Comparison of ENCODE assay signal across 18 cellular contexts in the genomic region with DNA sequence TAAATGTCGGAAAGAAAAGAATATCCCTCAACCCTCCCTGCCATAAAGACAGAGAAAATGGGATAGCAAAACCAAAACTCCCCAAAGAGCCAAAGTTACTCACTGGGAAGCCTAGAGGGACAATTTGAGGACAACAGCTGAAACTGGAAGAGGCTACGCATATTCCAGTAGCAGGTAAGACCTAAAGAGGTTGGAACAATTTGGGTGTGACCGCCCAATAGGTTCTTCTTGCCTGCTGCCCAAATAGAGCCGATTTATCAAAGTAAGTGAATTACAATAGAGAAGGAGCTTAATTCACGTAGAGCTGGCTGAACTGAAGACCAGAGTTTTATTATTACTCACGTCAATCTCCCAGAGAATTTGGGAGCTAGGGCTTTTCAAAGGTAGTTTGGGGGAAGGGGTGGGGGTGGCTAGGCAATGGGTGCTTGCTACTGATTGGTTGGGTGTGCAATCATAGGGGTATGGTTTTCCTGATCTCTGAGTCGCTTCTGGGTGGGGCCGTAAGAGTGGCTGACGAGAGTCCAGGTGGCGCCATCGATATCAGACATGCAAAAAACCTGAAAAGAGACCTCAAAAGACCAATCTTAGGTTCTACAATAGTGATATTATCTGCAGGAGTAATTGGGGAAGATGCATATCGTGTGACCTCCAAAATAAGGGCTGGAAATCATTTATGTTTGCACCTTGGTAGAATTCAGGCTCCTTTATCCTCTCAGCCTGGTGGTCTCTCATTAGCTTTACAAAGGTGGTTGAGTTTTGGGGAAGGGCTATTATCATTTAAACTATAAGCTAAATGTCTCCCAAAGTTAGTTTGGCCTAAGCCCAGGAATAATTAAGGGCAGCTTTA. TPM values are rescaled to one million over a fixed set of nuclear protein-coding genes. Genes with fewer than 3 reads are reported as not detected.
A peak's percentile ranks its signal among the peaks of the same experiment; 100 is the strongest.
DNase-seq lines count a peak whose midpoint lies in the region; ATAC-seq and TF ChIP-seq lines count a peak whose summit lies in the region.
"Had no signal": no experiment of that assay in that cellular context is flagged by ENCODE, and none has a peak within 500 bp of the region (broad histone marks: within the 10 kb centered on the region; RNA-seq: fewer than 3 reads in every experiment).

No MANE protein-coding gene starts in this region.

- no peak for TF ChIP-seq CTCF in CD8-positive, alpha-beta T cell (IDR thresholded peaks at IDR 0.05)
- no peak for TF ChIP-seq CTCF in PC-3 (conservative IDR thresholded peaks at IDR 0.05; ENCODE audit: low read depth, low read length)

- no peaks in the 10 kb centered on the region for H4K20me1 ChIP-seq in GM23248 (ENCODE audit: insufficient read depth)
- no peaks in the 10 kb centered on the region for H4K20me1 ChIP-seq in PC-3 (ENCODE audit: low read length)

- POLR2A ChIA-PET in CD8-positive, alpha-beta T cell (lab: Charles Lee): interaction anchor here (1.2 kb wide), 1 partner anchor 212 kb away, joined by 3 read pairs; no protein-coding TSS in a partner anchor
- POLR2A ChIA-PET in PC-3 (lab: Charles Lee; ENCODE audit: unreplicated experiment): no interaction called here

- intact Hi-C loops in CD8-positive, alpha-beta T cell (cut with DNase I, micrococcal nuclease): loop anchor here (1.0 to 10.0 kb wide), 5 partner anchors 128 to 683 kb away; no protein-coding TSS in a partner anchor
- intact Hi-C loops in PC-3 (cut with micrococcal nuclease): loop anchor here (1.0 to 5.0 kb wide), 3 partner anchors 159 to 518 kb away; no protein-coding TSS in a partner anchor

- no peaks in the 10 kb centered on the region for H3K9me3 Mint-ChIP-seq in CD8-positive, alpha-beta T cell
- H3K9me3 Mint-ChIP-seq: activated T-cell treated with anti-CD3 and anti-CD28 coated beads, Interleukin-2, amount 50 U/mL, for 24 hours had no signal

- H3K27ac ChIP-seq in CD8-positive, alpha-beta T cell (ENCODE audit: low read depth, low read length): no peak overlapping the region
- H3K27ac ChIP-seq in GM23248 (no peak overlapping the region), PC-3 (ENCODE audit: low read length) (no peak overlapping the region)
- H3K27ac ChIP-seq: colonic mucosa, pancreas had no signal

- no peaks in the 10 kb centered on the region for H3K36me3 Mint-ChIP-seq in CD8-positive, alpha-beta T cell

- in situ Hi-C loops in GM23248 (cut with MboI): loop anchor here (25.0 kb wide), 1 partner anchor 208 kb away; no protein-coding TSS in a partner anchor

- H3K9ac ChIP-seq in GM23248 (no peak overlapping the region), PC-3 (ENCODE audit: low read length) (no peak overlapping the region), iPS-15b (ENCODE audit: low read depth, low read length) (no peak overlapping the region)

- no peaks in the 10 kb centered on the region for H3K27me3 Mint-ChIP-seq in CD8-positive, alpha-beta T cell (ENCODE audit: low read depth)

- H3K79me2 ChIP-seq in GM23248 (ENCODE audit: insufficient read depth): no peaks in the 10 kb centered on the region
- no peaks in the 10 kb centered on the region for H3K79me2 ChIP-seq in PC-3 (ENCODE audit: low read length)

- WGBS in GM23248 (ENCODE audit: low coverage in 1 of 2, low lambda C conversion rate in 2 of 2, missing lambda C conversion rate in 2 of 2), 2 experiments: 46 to 56% methylated on average over 11 to 12 of the region's 12 CpGs

- H3K4me3 Mint-ChIP-seq in CD8-positive, alpha-beta T cell: peak overlapping the region; percentile 62
- H3K4me3 Mint-ChIP-seq: activated T-cell treated with anti-CD3 and anti-CD28 coated beads, Interleukin-2, amount 50 U/mL, for 24 hours had no signal

- H3K4me1 Mint-ChIP-seq in CD8-positive, alpha-beta T cell (ENCODE audit: low read depth): peaks cover 6% of the 10 kb centered on the region

- peak overlapping the region; percentile 73 for H3K27ac Mint-ChIP-seq in CD8-positive, alpha-beta T cell
- H3K27ac Mint-ChIP-seq: activated T-cell treated with anti-CD3 and anti-CD28 coated beads, Interleukin-2, amount 50 U/mL, for 24 hours had no signal

- no peaks in the 10 kb centered on the region for H3K9me2 ChIP-seq in GM23248 (ENCODE audit: insufficient read depth)
- no peaks in the 10 kb centered on the region for H3K9me2 ChIP-seq in PC-3 (replicated peaks; ENCODE audit: low read length)

- no peaks in the 10 kb centered on the region for H3K27me3 ChIP-seq in CD8-positive, alpha-beta T cell (ENCODE audit: insufficient read depth, low read length)
- no peaks in the 10 kb centered on the region for H3K27me3 ChIP-seq in GM23248 (replicated peaks; ENCODE audit: insufficient read depth)
- peaks cover 4% of the 10 kb centered on the region; the same call in 1 of the 2 replicates for H3K27me3 ChIP-seq in PC-3 (ENCODE audit: low read length)
- no peaks in the 10 kb centered on the region for H3K27me3 ChIP-seq in iPS-15b (ENCODE audit: control insufficient read depth, insufficient read depth, low read length)
- H3K27me3 ChIP-seq: colonic mucosa had no signal

- ATAC-seq in CD8-positive, alpha-beta T cell: no peak
- ATAC-seq in PC-3 (no peak), HG03460 (IDR thresholded peaks at IDR 0.05; ENCODE audit: unreplicated experiment) (no peak), GM21723 (IDR thresholded peaks at IDR 0.05; ENCODE audit: unreplicated experiment) (no peak), GM21367 (IDR thresholded peaks at IDR 0.05; ENCODE audit: unreplicated experiment) (no peak)
- ATAC-seq: activated CD4-positive, CD25-positive, alpha-beta regulatory T cell treated with anti-CD3 and anti-CD28 coated beads, Interleukin-2, amount 50 U/mL, for 24 hours; esophagus mucosa; left cardiac atrium had no signal

- no peak overlapping the region for H3K4me3 ChIP-seq in CD8-positive, alpha-beta T cell (ENCODE audit: low read depth, low read length)
- H3K4me3 ChIP-seq in GM23248 (no peak overlapping the region), PC-3 (ENCODE audit: low read length) (no peak overlapping the region), iPS-15b (ENCODE audit: low read depth, low read length) (peak overlapping the region; percentile 23)
- H3K4me3 ChIP-seq: colonic mucosa, pancreas had no signal

- DNase-seq in CD8-positive, alpha-beta T cell: peak in 1 of 7 experiments; percentile 5
- DNase-seq in GM23248: no peak
- DNase-seq in PC-3: no peak
- DNase-seq: activated T-cell treated with anti-CD3 and anti-CD28 coated beads, Interleukin-2, amount 50 U/mL, for 24 hours; colonic mucosa; DND-41; glutamatergic neuron; left cardiac atrium; NCI-H2029 treated with DMSO at 0.1 percent for 48 hours; NCI-H526 treated with DMSO at 0.1 percent for 48 hours; pancreas had no signal

- BruUV-seq in PC-3 (replicated peaks; lab: Mats Ljungman, UMichigan): no TSS peak

- no peaks in the 10 kb centered on the region for H3K36me3 ChIP-seq in CD8-positive, alpha-beta T cell (ENCODE audit: insufficient read depth, low read length)
- no peaks in the 10 kb centered on the region for H3K36me3 ChIP-seq in GM23248 (ENCODE audit: low read depth)
- no peaks in the 10 kb centered on the region for H3K36me3 ChIP-seq in PC-3 (ENCODE audit: low read depth, low read length)
- H3K36me3 ChIP-seq in iPS-15b (ENCODE audit: control insufficient read depth, insufficient read depth, low read length): no peaks in the 10 kb centered on the region
- H3K36me3 ChIP-seq: colonic mucosa, pancreas had no signal

- H3K9me3 ChIP-seq in CD8-positive, alpha-beta T cell (ENCODE audit: low read length): no peaks in the 10 kb centered on the region
- H3K9me3 ChIP-seq in GM23248 (ENCODE audit: low read depth) (no peaks in the 10 kb centered on the region), PC-3 (ENCODE audit: low read length) (no peaks in the 10 kb centered on the region), iPS-15b (ENCODE audit: control insufficient read depth, insufficient read depth, low read length) (no peaks in the 10 kb centered on the region)
- H3K9me3 ChIP-seq: colonic mucosa, pancreas had no signal

- H3F3A ChIP-seq in GM23248 (ENCODE audit: insufficient read depth) (no peaks in the 10 kb centered on the region), PC-3 (ENCODE audit: low read length, unreplicated experiment) (no peaks in the 10 kb centered on the region)

- CTCF ChIA-PET in CD8-positive, alpha-beta T cell (lab: Charles Lee): interaction anchor here (1.1 to 3.1 kb wide), 4 partner anchors 20 to 211 kb away, joined by 3 to 23 read pairs (median 3); no protein-coding TSS in a partner anchor
- CTCF ChIA-PET in PC-3 (lab: Charles Lee): interaction anchor here (1.3 kb wide), 1 partner anchor 10 kb away, joined by 4 read pairs; no protein-coding TSS in a partner anchor

- H2AFZ ChIP-seq in GM23248: 0 out of 2 replicates have a peak overlapping the region, but pooled peaks have one; percentile 69
- H2AFZ ChIP-seq in PC-3 (ENCODE audit: low read length): 0 out of 2 replicates have a peak overlapping the region, but pooled peaks have one; percentile 37

- H3K4me2 ChIP-seq in GM23248 (ENCODE audit: unreplicated experiment): no peak overlapping the region
- peak overlapping the region; percentile 47; the same call in 1 of the 2 replicates for H3K4me2 ChIP-seq in PC-3 (ENCODE audit: low read length)

- H3K4me1 ChIP-seq in CD8-positive, alpha-beta T cell (ENCODE audit: insufficient read depth, low read length): no peaks in the 10 kb centered on the region
- H3K4me1 ChIP-seq in GM23248 (ENCODE audit: insufficient read depth) (no peaks in the 10 kb centered on the region), PC-3 (ENCODE audit: insufficient read depth, low read length) (no peaks in the 10 kb centered on the region), iPS-15b (ENCODE audit: control insufficient read depth, insufficient read depth, low read length) (no peaks in the 10 kb centered on the region)
- H3K4me1 ChIP-seq: colonic mucosa, pancreas had no signal

RNA-seq across cellular contexts. Expression of gene SLC7A3, which starts 39.0 kb away (rescaled TPM):
- total RNA-seq in CD8-positive, alpha-beta T cell: under 1 TPM; 0.86 to 0.98 TPM
- 0.11 and 0.25 TPM in 2 replicates for total RNA-seq in GM23248 (2014; rRNA removed; shearing (Covaris generic))
- not detected in 2 replicates for polyA plus RNA-seq in GM23248 (2016; fragmentation: Nextera tagmentation; extraction: Ambion mirVana)
- total RNA-seq in PC-3 (2014; rRNA removed): not detected in 2 replicates
- total RNA-seq: esophagus mucosa; left cardiac atrium; T-helper 1 cell treated with Interleukin-12 subunit alpha and Interleukin-12 subunit beta and Interleukin-4 antibody, amounts not matched to agents 30 ng/mL and 1 ng/mL, for 36 hours had no signal
- polyA plus RNA-seq: pancreas had no signal
